In the genomic region with DNA sequence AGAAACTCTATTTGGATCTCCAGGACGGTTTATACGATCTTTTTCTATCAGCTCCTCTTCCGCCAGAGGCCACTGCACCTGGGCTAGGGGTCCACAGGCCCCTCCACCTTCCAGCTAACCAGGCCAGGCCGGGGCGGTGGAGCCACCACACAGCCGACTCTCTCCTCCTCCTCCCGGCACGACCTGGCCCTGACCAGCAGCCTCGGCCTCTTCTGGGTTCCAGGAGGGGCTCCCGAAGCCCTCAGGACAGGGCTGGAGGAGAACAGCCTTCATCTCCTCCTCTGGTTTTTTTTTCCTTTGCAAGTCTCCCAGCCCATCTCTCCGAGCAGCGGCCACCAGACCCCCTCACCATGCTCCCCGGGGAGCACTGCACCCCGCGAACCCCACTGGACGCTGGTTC, we compare ENCODE assay signal across 33 cellular contexts. TPM values are rescaled to one million over a fixed set of nuclear protein-coding genes. Genes with fewer than 3 reads are reported as not detected.
"Had no signal": no experiment of that assay in that cellular context is flagged by ENCODE, and none has a peak within 500 bp of the region (broad histone marks: within the 10 kb centered on the region; RNA-seq: fewer than 3 reads in every experiment).

No MANE protein-coding gene starts in this region.

- H3K9ac ChIP-seq: parathyroid adenoma had no signal

- H3K4me1 ChIP-seq: adrenal gland had no signal

- FAIRE-seq: TTC549 had no signal

- H3K27ac Mint-ChIP-seq: activated CD4-positive, alpha-beta memory T cell treated with anti-CD3 and anti-CD28 coated beads for 36 hours; activated CD4-positive, alpha-beta T cell treated with anti-CD3 and anti-CD28 coated beads, Interleukin-2, amount 10 ng/mL, durations not matched to agents 24 days and 14 days; activated naive CD4-positive, alpha-beta T cell treated with anti-CD3 and anti-CD28 coated beads for 36 hours; activated naive CD8-positive, alpha-beta T cell treated with anti-CD3 and anti-CD28 coated beads for 36 hours; activated T-helper 1 cell treated with anti-CD3 and anti-CD28 coated beads, Interleukin-12 subunit alpha, Interleukin-12 subunit beta, Interleukin-2, Interleukin-4 antibody, amounts not matched to agents 30 ng/mL and 10 ng/mL and 1 ng/mL, durations not matched to agents 14 hours and 24 hours and 36 hours; natural killer cell treated with Interleukin-12 subunit alpha and Interleukin-12 subunit beta and Interleukin-15 and Interleukin-18, amount 100 ng/mL, for 72 hours had no signal

- H3K4me3 Mint-ChIP-seq: activated CD4-positive, alpha-beta memory T cell treated with anti-CD3 and anti-CD28 coated beads for 36 hours; activated CD4-positive, alpha-beta T cell treated with anti-CD3 and anti-CD28 coated beads, Interleukin-2, amount 10 ng/mL, durations not matched to agents 24 days and 14 days; activated naive CD4-positive, alpha-beta T cell treated with anti-CD3 and anti-CD28 coated beads for 36 hours; activated naive CD8-positive, alpha-beta T cell treated with anti-CD3 and anti-CD28 coated beads for 36 hours; activated T-helper 1 cell treated with anti-CD3 and anti-CD28 coated beads, Interleukin-12 subunit alpha, Interleukin-12 subunit beta, Interleukin-2, Interleukin-4 antibody, amounts not matched to agents 30 ng/mL and 10 ng/mL and 1 ng/mL, durations not matched to agents 14 hours and 24 hours and 36 hours; natural killer cell treated with Interleukin-12 subunit alpha and Interleukin-12 subunit beta and Interleukin-15 and Interleukin-18, amount 100 ng/mL, for 72 hours had no signal

- H3K4me3 ChIP-seq: adrenal gland, esophagus squamous epithelium, left ventricle myocardium inferior, lung, mucosa of descending colon, right atrium auricular region, smooth muscle cell, tibial nerve had no signal

- H3K79me2 ChIP-seq: parathyroid adenoma had no signal

- H3K27me3 ChIP-seq: brain microvascular endothelial cell had no signal

- H3K9me3 Mint-ChIP-seq: activated CD4-positive, alpha-beta memory T cell treated with anti-CD3 and anti-CD28 coated beads for 36 hours; activated CD4-positive, alpha-beta T cell treated with anti-CD3 and anti-CD28 coated beads, Interleukin-2, amount 10 ng/mL, durations not matched to agents 24 days and 14 days; activated naive CD4-positive, alpha-beta T cell treated with anti-CD3 and anti-CD28 coated beads for 36 hours; activated naive CD8-positive, alpha-beta T cell treated with anti-CD3 and anti-CD28 coated beads for 36 hours; activated T-helper 1 cell treated with anti-CD3 and anti-CD28 coated beads, Interleukin-12 subunit alpha, Interleukin-12 subunit beta, Interleukin-2, Interleukin-4 antibody, amounts not matched to agents 30 ng/mL and 10 ng/mL and 1 ng/mL, durations not matched to agents 14 hours and 24 hours and 36 hours; natural killer cell treated with Interleukin-12 subunit alpha and Interleukin-12 subunit beta and Interleukin-15 and Interleukin-18, amount 100 ng/mL, for 72 hours had no signal

- H2AFZ ChIP-seq: parathyroid adenoma had no signal

- H3K9me3 ChIP-seq: adrenal gland, esophagus squamous epithelium, left ventricle myocardium inferior, mucosa of descending colon, right atrium auricular region, tibial nerve had no signal

- H3K27ac ChIP-seq: adrenal gland, brain microvascular endothelial cell, epithelial cell of prostate, esophagus squamous epithelium, left ventricle myocardium inferior, parathyroid adenoma, right atrium auricular region, tibial nerve, VCaP had no signal

- DNase-seq: activated CD4-positive, alpha-beta memory T cell treated with anti-CD3 and anti-CD28 coated beads for 36 hours; activated CD4-positive, alpha-beta T cell treated with anti-CD3 and anti-CD28 coated beads, Interleukin-2, amount 10 ng/mL, durations not matched to agents 24 days and 14 days; activated CD8-positive, alpha-beta memory T cell treated with anti-CD3 and anti-CD28 coated beads, Interleukin-2, amount 50 U/mL, for 4 hours; activated effector memory CD4-positive, alpha-beta T cell treated with anti-CD3 and anti-CD28 coated beads, Interleukin-2, amount 50 U/mL, for 16 hours; activated naive CD4-positive, alpha-beta T cell treated with anti-CD3 and anti-CD28 coated beads for 36 hours; activated naive CD8-positive, alpha-beta T cell treated with anti-CD3 and anti-CD28 coated beads for 36 hours; activated T-cell treated with anti-CD3 and anti-CD28 coated beads, Interleukin-2, amount 50 U/mL, for 1 hour; adrenal gland; aorta; brain microvascular endothelial cell; central memory CD4-positive, alpha-beta T cell; esophagus squamous epithelium; foreskin melanocyte; left ventricle myocardium inferior; mucosa of descending colon; occipital lobe; stimulated activated CD4-positive, alpha-beta T cell treated with anti-CD3 and anti-CD28 coated beads, Interleukin-1b, Interleukin-23, amount 100 ng/mL, for 48 hours; stimulated activated naive CD4-positive, alpha-beta T cell treated with Interleukin-2 at 50 U/mL for 16 hours; T-helper 9 cell had no signal

- ATAC-seq: activated CD4-positive, CD25-positive, alpha-beta regulatory T cell treated with anti-CD3 and anti-CD28 coated beads, Interleukin-2, amount 50 U/mL, for 24 hours; mucosa of descending colon; natural killer cell treated with Interleukin-12 subunit alpha and Interleukin-12 subunit beta and Interleukin-15 and Interleukin-18, amount 100 ng/mL, for 72 hours had no signal

- H3K4me2 ChIP-seq: smooth muscle cell had no signal

RNA-seq across cellular contexts. Expression of gene DPF1, which starts 17.1 kb away (rescaled TPM):
- total RNA-seq: mesenteric fat pad, right atrium auricular region, tibial nerve, ureter had no signal

RNA-seq across cellular contexts. Expression of gene PPP1R14A, which starts 49.2 kb away (rescaled TPM):
- total RNA-seq: activated naive CD4-positive, alpha-beta T cell treated with anti-CD3 and anti-CD28 coated beads for 36 hours; activated naive CD8-positive, alpha-beta T cell treated with anti-CD3 and anti-CD28 coated beads for 36 hours; myocyte; natural killer cell treated with Interleukin-12 subunit alpha and Interleukin-12 subunit beta and Interleukin-15 and Interleukin-18, amount 100 ng/mL, for 72 hours had no signal
